ENCODE assay signal across 9 cellular contexts in the genomic region with DNA sequence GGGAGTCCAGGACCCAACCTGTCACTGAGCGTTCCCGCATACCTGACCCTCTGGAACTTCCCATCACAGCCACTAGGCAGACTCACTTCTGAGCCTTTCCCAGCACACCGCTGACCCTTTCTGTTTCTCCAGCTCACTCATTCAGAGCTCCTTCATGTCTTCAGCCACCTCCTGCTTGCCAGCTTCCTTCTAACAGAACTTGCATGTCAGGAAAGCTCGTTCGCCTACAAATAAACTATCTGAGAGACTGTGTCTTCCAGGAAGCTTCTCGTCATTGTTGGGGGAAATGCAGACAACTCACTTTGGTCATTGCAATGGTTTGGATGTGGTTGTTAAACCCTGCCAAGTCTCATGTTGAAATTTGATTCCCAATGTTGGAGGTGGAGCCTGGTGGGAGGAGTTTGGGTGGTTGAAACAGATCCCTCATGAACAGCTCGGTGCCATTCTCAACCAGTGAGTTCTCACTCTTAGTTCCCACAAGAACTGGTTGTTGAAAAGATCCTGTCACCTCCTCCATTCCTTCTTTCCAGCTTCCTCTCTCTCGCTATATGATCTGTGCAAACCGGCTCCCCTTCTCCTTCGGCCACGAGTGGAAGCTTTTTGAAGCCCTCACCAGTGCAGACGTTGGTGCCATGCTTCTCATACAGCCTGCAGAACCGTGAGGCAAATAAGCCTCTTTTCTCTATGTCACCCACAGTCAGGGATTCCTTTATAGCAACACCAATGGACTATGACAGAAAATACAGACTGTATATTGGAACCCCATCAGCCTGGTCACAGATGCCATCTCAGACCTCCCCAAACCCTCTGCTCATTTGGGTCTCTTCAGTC. TPM values are rescaled to one million over a fixed set of nuclear protein-coding genes. Genes with fewer than 3 reads are reported as not detected.
DNase-seq lines count a peak whose midpoint lies in the region; TF ChIP-seq lines count a peak whose summit lies in the region.
"Had no signal": no experiment of that assay in that cellular context is flagged by ENCODE, and none has a peak within 500 bp of the region (broad histone marks: within the 10 kb centered on the region; RNA-seq: fewer than 3 reads in every experiment).

No MANE protein-coding gene starts in this region.

- no peak for TF ChIP-seq CTCF in uterus (IDR thresholded peaks at IDR 0.05)

- H3K9me3 ChIP-seq in uterus, result no peaks in the 10 kb centered on the region

- H3K27me3 ChIP-seq in uterus, result no peaks in the 10 kb centered on the region

- no peak overlapping the region for H3K4me3 ChIP-seq in uterus

- DNase-seq in NCI-H82 (lab: John Stamatoyannopoulos, UW), result peak; percentile 14
- no peak for DNase-seq in NCI-H82 treated with DMSO at 0.1 percent for 48 hours (lab: John Stamatoyannopoulos, UW; ENCODE audit: unreplicated experiment)
- DNase-seq in cerebellar cortex (ENCODE audit: low spot score), result peak; percentile 22
- peak; percentile 77 for DNase-seq in kidney glomerular epithelial cell (lab: John Stamatoyannopoulos, UW)
- DNase-seq in uterus, result peak; percentile 24 to 33
- DNase-seq in NCI-H2196 treated with DMSO at 0.1 percent for 48 hours (lab: John Stamatoyannopoulos, UW; ENCODE audit: unreplicated experiment), result no peak
- no peak for DNase-seq in activated CD4-positive, alpha-beta T cell treated with anti-CD3 and anti-CD28 coated beads for 1 hour
- DNase-seq in activated CD4-positive, alpha-beta T cell treated with anti-CD3 and anti-CD28 coated beads, Interleukin-2, amount 50 U/mL, for 1 hour, result no peak
- DNase-seq: activated T-cell treated with anti-CD3 and anti-CD28 coated beads, Interleukin-2, amount 50 U/mL, for 72 hours had no signal

- H3K27ac ChIP-seq in uterus, result peak overlapping the region in 1 of 2 donors; percentile 11

- intact Hi-C loops in uterus (cut with DNase I; ENCODE audit: low total_unique reads), result no loop called here

- H3K36me3 ChIP-seq in uterus, result no peaks in the 10 kb centered on the region

- TF ChIP-seq POLR2A in uterus (IDR thresholded peaks at IDR 0.05), result no peak

- peaks cover 4 to 6% of the 10 kb centered on the region in 2 donors for H3K4me1 ChIP-seq in uterus

RNA-seq across cellular contexts. Expression of a gene that starts 1.4 kb away (rescaled TPM):
- under 1 TPM in 2 of 4 donors, not detected in 2; 0.28 to 0.59 TPM for total RNA-seq in uterus
- total RNA-seq: activated T-cell treated with anti-CD3 and anti-CD28 coated beads, Interleukin-2, amount 50 U/mL, for 72 hours had no signal

RNA-seq across cellular contexts. Expression of a gene that starts 28.1 kb away (rescaled TPM):
- not detected for total RNA-seq in uterus
- total RNA-seq: activated T-cell treated with anti-CD3 and anti-CD28 coated beads, Interleukin-2, amount 50 U/mL, for 72 hours had no signal

RNA-seq across cellular contexts. Expression of a gene that starts 41.4 kb away (rescaled TPM):
- under 1 TPM in 1 of 4 donors, not detected in 3; under 0.01 TPM for total RNA-seq in uterus

RNA-seq across cellular contexts. Expression of a gene that starts 50.2 kb away (rescaled TPM):
- 1 to 10 TPM in 1 of 4 donors, not detected in 3; 1.1 TPM for total RNA-seq in uterus

Comparison
In these comparisons a context has a peak if more than half of its experiments do, and no peak if none do; other contexts are left out.
1. DNase-seq: peak in NCI-H82 (single experiment), cerebellar cortex (single experiment), kidney glomerular epithelial cell (single experiment) and uterus (2 of 2); none in NCI-H82 treated with DMSO at 0.1 percent for 48 hours (single experiment), NCI-H2196 treated with DMSO at 0.1 percent for 48 hours (single experiment), activated CD4-positive, alpha-beta T cell treated with anti-CD3 and anti-CD28 coated beads for 1 hour (single experiment) and activated CD4-positive, alpha-beta T cell treated with anti-CD3 and anti-CD28 coated beads, Interleukin-2, amount 50 U/mL, for 1 hour (single experiment).